In genomic region chr19:39986643-39987042, GRCh38 we compare ENCODE assay signal across 8 cellular contexts.
"Had no signal": no experiment of that assay in that cellular context is flagged by ENCODE, and none has a peak within 500 bp of the region (broad histone marks: within the 10 kb centered on the region; RNA-seq: fewer than 3 reads in every experiment).

No MANE protein-coding gene starts in this region.

- ATAC-seq: GM23338, HepG2 had no signal

- H3K4me3 Mint-ChIP-seq: GM23338, H9, HFFc6, IgD-negative memory B cell had no signal

- DNase-seq: H9, HCEC 1CT, HFFc6, KG1 had no signal

- FAIRE-seq: H1, HepG2 had no signal

- H3K27me3 Mint-ChIP-seq: IgD-negative memory B cell had no signal

- H3K4me1 Mint-ChIP-seq: GM23338, H9 had no signal

- H3K4me3 ChIP-seq: GM23338 had no signal

- H3K4me2 ChIP-seq: GM23338 had no signal

- H3K27ac Mint-ChIP-seq: GM23338, H9, HFFc6, IgD-negative memory B cell had no signal

- H2AFZ ChIP-seq: GM23338 had no signal
